In genomic region chr15:101066501-101067408, GRCh38 we compare ENCODE assay signal across 24 cellular contexts.
"Had no signal": no experiment of that assay in that cellular context is flagged by ENCODE, and none has a peak within 500 bp of the region (broad histone marks: within the 10 kb centered on the region; RNA-seq: fewer than 3 reads in every experiment).

No MANE protein-coding gene starts in this region.

- DNase-seq: activated naive CD4-positive, alpha-beta T cell treated with Interleukin-2 at 50 U/mL for 16 hours; activated naive CD8-positive, alpha-beta T cell treated with anti-CD3 and anti-CD28 coated beads, Interleukin-2, amount 10 ng/mL, durations not matched to agents 7 days and 5 days; activated T-cell treated with anti-CD3 and anti-CD28 coated beads, Interleukin-2, amount 50 U/mL, for 1 hour; amygdala; cerebellar nuclear complex; cortex of kidney; head of caudate nucleus; hypothalamus; left cardiac atrium; mesenchymal stem cell; retina; stimulated activated CD4-positive, alpha-beta T cell treated with anti-CD3 and anti-CD28 coated beads, Interleukin-2, amount 100 ng/mL, for 48 hours; stimulated activated CD8-positive, alpha-beta memory T cell treated with anti-CD3 and anti-CD28 coated beads, Interleukin-4, amount 100 ng/mL, for 48 hours; stimulated activated naive CD4-positive, alpha-beta T cell; T-cell; testis; upper lobe of left lung had no signal

- H3K27me3 Mint-ChIP-seq: activated naive CD8-positive, alpha-beta T cell treated with anti-CD3 and anti-CD28 coated beads, Interleukin-2, amount 10 ng/mL, durations not matched to agents 7 days and 5 days; activated T-helper 17 cell treated with anti-CD3 and anti-CD28 coated beads, Interleukin-2, amount 50 U/mL, for 72 hours; progenitor cell of endocrine pancreas; T-cell had no signal

- H3K36me3 Mint-ChIP-seq: activated naive CD8-positive, alpha-beta T cell treated with anti-CD3 and anti-CD28 coated beads, Interleukin-2, amount 10 ng/mL, durations not matched to agents 7 days and 5 days; neural progenitor cell; T-cell had no signal

- H3K27ac Mint-ChIP-seq: activated naive CD8-positive, alpha-beta T cell treated with anti-CD3 and anti-CD28 coated beads, Interleukin-2, amount 10 ng/mL, durations not matched to agents 7 days and 5 days; activated T-helper 17 cell treated with anti-CD3 and anti-CD28 coated beads, Interleukin-2, amount 50 U/mL, for 72 hours; neural progenitor cell; progenitor cell of endocrine pancreas; T-cell; T-helper 2 cell treated with Interferon-gamma antibody and Interleukin-4, amounts not matched to agents 5 μg/mL and 100 μg/mL, for 36 hours had no signal

- H3K4me3 Mint-ChIP-seq: activated naive CD8-positive, alpha-beta T cell treated with anti-CD3 and anti-CD28 coated beads, Interleukin-2, amount 10 ng/mL, durations not matched to agents 7 days and 5 days; activated T-helper 17 cell treated with anti-CD3 and anti-CD28 coated beads, Interleukin-2, amount 50 U/mL, for 72 hours; neural progenitor cell; T-cell; T-helper 2 cell treated with Interferon-gamma antibody and Interleukin-4, amounts not matched to agents 5 μg/mL and 100 μg/mL, for 36 hours had no signal

- ATAC-seq: activated T-helper 17 cell treated with anti-CD3 and anti-CD28 coated beads, Interleukin-2, amount 50 U/mL, for 72 hours; gastroesophageal sphincter; left cardiac atrium; T-cell had no signal

- H3K4me3 ChIP-seq: gastroesophageal sphincter, neural progenitor cell, sigmoid colon, smooth muscle cell, testis, upper lobe of left lung had no signal

- H3K36me3 ChIP-seq: neural progenitor cell had no signal

- H3K9me3 ChIP-seq: gastroesophageal sphincter, sigmoid colon, testis, upper lobe of left lung had no signal

- H3K9me3 Mint-ChIP-seq: activated naive CD8-positive, alpha-beta T cell treated with anti-CD3 and anti-CD28 coated beads, Interleukin-2, amount 10 ng/mL, durations not matched to agents 7 days and 5 days; activated T-helper 17 cell treated with anti-CD3 and anti-CD28 coated beads, Interleukin-2, amount 50 U/mL, for 72 hours; neural progenitor cell; T-cell; T-helper 2 cell treated with Interferon-gamma antibody and Interleukin-4, amounts not matched to agents 5 μg/mL and 100 μg/mL, for 36 hours had no signal
